ENCODE assay signal across 15 cellular contexts in the genomic region with DNA sequence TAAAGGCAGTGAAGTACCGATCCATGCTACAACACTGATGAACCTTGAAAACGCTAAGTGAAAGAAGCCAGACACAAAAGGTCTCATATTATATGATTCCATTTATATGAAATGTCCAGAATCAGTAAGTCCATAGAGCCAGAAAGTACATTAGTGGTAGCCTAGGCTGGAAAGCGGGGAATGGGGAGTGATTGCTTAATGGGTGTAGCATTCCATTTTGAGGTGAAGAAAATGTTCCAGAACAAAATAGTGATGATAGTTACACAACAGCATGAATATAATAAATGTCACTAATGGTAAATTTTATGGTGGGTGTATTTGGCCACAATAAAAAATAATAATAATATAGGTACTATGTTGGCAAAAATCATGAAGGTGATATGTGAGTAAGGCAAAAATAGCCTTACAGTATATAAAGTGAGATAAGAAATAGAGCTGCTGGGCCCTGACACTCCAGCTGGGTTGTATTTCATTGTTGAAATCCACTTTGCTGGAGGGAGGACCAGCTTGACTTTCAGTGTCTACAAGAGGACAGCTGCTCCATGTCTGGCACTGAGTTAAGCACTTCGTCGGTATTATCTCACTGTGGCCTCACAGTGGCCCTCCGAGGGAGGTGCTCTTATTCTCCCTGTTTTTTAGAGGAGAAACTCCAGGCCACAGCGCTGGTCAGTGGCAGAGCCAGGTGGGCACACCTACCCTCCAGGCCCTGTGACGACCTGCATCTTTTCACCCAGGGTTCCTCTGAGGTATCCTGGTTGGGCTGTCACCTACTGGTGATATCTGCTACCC. TPM values are rescaled to one million over a fixed set of nuclear protein-coding genes. Genes with fewer than 3 reads are reported as not detected.
DNase-seq lines count a peak whose midpoint lies in the region; ATAC-seq and TF ChIP-seq lines count a peak whose summit lies in the region.
"Had no signal": no experiment of that assay in that cellular context is flagged by ENCODE, and none has a peak within 500 bp of the region (broad histone marks: within the 10 kb centered on the region; RNA-seq: fewer than 3 reads in every experiment).

No MANE protein-coding gene starts in this region.

- no peaks in the 10 kb centered on the region for H3K27me3 ChIP-seq in cardiac muscle cell
- H3K27me3 ChIP-seq in prostate gland (replicated peaks; ENCODE audit: insufficient read depth): no peaks in the 10 kb centered on the region
- H3K27me3 ChIP-seq: SJCRH30, tibial nerve had no signal

- H3K27ac ChIP-seq in cardiac muscle cell (no peak overlapping the region), prostate gland (peak overlapping the region; percentile 13 to 31)
- H3K27ac ChIP-seq: SJCRH30, tibial nerve had no signal

- 65% methylated on average over 8 of the region's 8 CpGs for WGBS in prostate gland

- no peaks in the 10 kb centered on the region for H3K9me3 ChIP-seq in cardiac muscle cell (ENCODE audit: low read depth)
- no peaks in the 10 kb centered on the region for H3K9me3 ChIP-seq in prostate gland
- H3K9me3 ChIP-seq: SJCRH30, tibial nerve had no signal

- H3K4me1 ChIP-seq in cardiac muscle cell (ENCODE audit: low read depth): peaks cover 12% of the 10 kb centered on the region
- no peaks in the 10 kb centered on the region for H3K4me1 ChIP-seq in prostate gland (replicated peaks)

- DNase-seq in DMS 273 (lab: John Stamatoyannopoulos, UW; ENCODE audit: unreplicated experiment): peak; percentile 70
- peak; percentile 61 for DNase-seq in NCI-H69 (lab: John Stamatoyannopoulos, UW)
- peak; percentile 59 to 78 for DNase-seq in cardiac muscle cell (ENCODE audit: low read depth in 1 of 2, low spot score in 1 of 2)
- DNase-seq in prostate gland (ENCODE audit: low spot score): no peak
- no peak for DNase-seq in cerebellum (ENCODE audit: low spot score)
- DNase-seq in activated T-cell treated with anti-CD3 and anti-CD28 coated beads, Interleukin-2, amount 50 U/mL, for 48 hours: no peak
- DNase-seq: activated CD4-positive, alpha-beta T cell treated with anti-CD3 and anti-CD28 coated beads for 48 hours; activated T-cell treated with anti-CD3 and anti-CD28 coated beads, Interleukin-2, amount 50 U/mL, for 24 hours; retina; stimulated activated CD4-positive, alpha-beta T cell treated with anti-CD3 and anti-CD28 coated beads, Interleukin-2, amount 100 ng/mL, for 48 hours had no signal

- TF ChIP-seq CTCF in cardiac muscle cell (IDR thresholded peaks at IDR 0.05; ENCODE audit: low read depth, low read length) (no peak), prostate gland (IDR thresholded peaks at IDR 0.05) (no peak)

- TF ChIP-seq POLR2A in prostate gland (IDR thresholded peaks at IDR 0.05): no peak

- no peak overlapping the region for H3K4me3 ChIP-seq in cardiac muscle cell
- H3K4me3 ChIP-seq in prostate gland: no peak overlapping the region
- H3K4me3 ChIP-seq: SJCRH30, tibial nerve had no signal

- ATAC-seq in GM21390 (IDR thresholded peaks at IDR 0.05; ENCODE audit: unreplicated experiment) (no peak), HG03521 (IDR thresholded peaks at IDR 0.05; ENCODE audit: unreplicated experiment) (no peak)

- intact Hi-C loops in prostate gland (cut with DNase I): no loop called here

- H3K36me3 ChIP-seq in cardiac muscle cell (no peaks in the 10 kb centered on the region), prostate gland (no peaks in the 10 kb centered on the region)
- H3K36me3 ChIP-seq: SJCRH30, tibial nerve had no signal

RNA-seq across cellular contexts. Expression of gene ANGPTL2, which starts 22.4 kb away (rescaled TPM):
- 3.6 and 5.8 TPM in 2 replicates for total RNA-seq in cardiac muscle cell
- polyA plus RNA-seq in cardiac muscle cell: 3.0 and 6.7 TPM in 2 replicates
- total RNA-seq in prostate gland: 10 to 100 TPM; 17.3 to 43.2 TPM
- 8.5 TPM for total RNA-seq in cerebellum
- total RNA-seq: natural killer cell treated with Interleukin-12 subunit alpha and Interleukin-12 subunit beta and Interleukin-15 and Interleukin-18, amount 100 ng/mL, for 72 hours had no signal

Comparison
In these comparisons a context has a peak if more than half of its experiments do, and no peak if none do; other contexts are left out.
1. DNase-seq: peak in DMS 273 (single experiment), NCI-H69 (single experiment) and cardiac muscle cell (2 of 2); none in prostate gland (single experiment), cerebellum (single experiment) and activated T-cell treated with anti-CD3 and anti-CD28 coated beads, Interleukin-2, amount 50 U/mL, for 48 hours (0 of 2).